ENCODE assay signal across 10 cellular contexts in the genomic region with DNA sequence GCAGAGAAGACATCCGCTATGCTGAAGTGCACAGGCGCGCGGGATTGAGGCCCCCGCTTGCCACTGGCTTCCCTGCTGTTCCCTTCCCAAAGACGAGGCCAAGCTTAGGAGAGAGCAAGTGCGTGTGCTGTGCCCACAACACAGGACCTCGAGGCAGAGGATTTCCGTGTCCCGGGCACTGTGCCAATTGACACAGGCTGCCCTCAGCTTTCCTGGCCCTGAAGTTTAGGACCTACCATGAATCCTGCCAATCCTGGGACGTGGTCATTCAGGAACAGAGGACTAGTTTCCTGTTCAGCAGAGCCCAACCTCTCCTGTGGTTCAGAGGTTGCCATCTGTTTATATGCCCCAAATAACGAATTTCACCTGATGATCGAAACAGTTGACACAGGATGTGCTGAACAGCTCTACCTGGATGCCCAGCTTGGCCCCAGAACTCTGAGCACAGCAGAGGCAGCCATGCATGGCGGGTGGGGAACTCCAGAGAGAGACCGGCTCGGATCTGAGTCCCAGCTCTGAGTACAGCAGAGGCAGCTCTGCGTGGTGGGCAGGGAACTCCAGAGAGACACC. TPM values are rescaled to one million over a fixed set of nuclear protein-coding genes. Genes with fewer than 3 reads are reported as not detected.
DNase-seq lines count a peak whose midpoint lies in the region; ATAC-seq and TF ChIP-seq lines count a peak whose summit lies in the region.
"Had no signal": no experiment of that assay in that cellular context is flagged by ENCODE, and none has a peak within 500 bp of the region (broad histone marks: within the 10 kb centered on the region; RNA-seq: fewer than 3 reads in every experiment).

No MANE protein-coding gene starts in this region.

- 79% methylated on average over 17 of the region's 17 CpGs for WGBS in prostate gland
- WGBS in upper lobe of left lung, 2 donors, result 65 to 87% methylated on average over 11 to 17 of the region's 17 CpGs
- WGBS in neuronal stem cell (ENCODE audit: extremely low coverage in 2 of 2, insufficient read length in 2 of 2, insufficient replicate concordance in 1 of 2), 2 donors, result no CpG with 5 or more reads among the region's 17 CpGs

- H3K79me1 ChIP-seq in neuronal stem cell (ENCODE audit: low read depth, low read length), result no peaks in the 10 kb centered on the region

- TF ChIP-seq POLR2A in prostate gland (IDR thresholded peaks at IDR 0.05), result no peak
- no peak for TF ChIP-seq POLR2A in upper lobe of left lung (IDR thresholded peaks at IDR 0.05)

- peak; percentile 69 for ATAC-seq in GM18511 (IDR thresholded peaks at IDR 0.05; ENCODE audit: unreplicated experiment)
- peak; percentile 70 for ATAC-seq in GM21825 (IDR thresholded peaks at IDR 0.05; ENCODE audit: unreplicated experiment)
- no peak for ATAC-seq in upper lobe of left lung (ENCODE audit: low FRiP score in 2 of 2)
- no peak for ATAC-seq in GM19328 (IDR thresholded peaks at IDR 0.05; ENCODE audit: unreplicated experiment)

- no peak overlapping the region for H2BK120ac ChIP-seq in neuronal stem cell (ENCODE audit: low read depth, low read length)

- H3K23ac ChIP-seq in neuronal stem cell (ENCODE audit: low read depth, low read length, poor library complexity), result no peak overlapping the region

- TF ChIP-seq CTCF in prostate gland (IDR thresholded peaks at IDR 0.05), result no peak
- TF ChIP-seq CTCF in upper lobe of left lung (IDR thresholded peaks at IDR 0.05), result no peak

- intact Hi-C loops in prostate gland (cut with DNase I), result no loop called here

- H3K9me3 ChIP-seq in prostate gland, result no peaks in the 10 kb centered on the region
- no peaks in the 10 kb centered on the region for H3K9me3 ChIP-seq in upper lobe of left lung
- no peaks in the 10 kb centered on the region for H3K9me3 ChIP-seq in neuronal stem cell (replicated peaks in 1 of 2; ENCODE audit: control insufficient read depth in 2 of 2, insufficient read depth in 1 of 2, low read depth in 1 of 2, low read length in 2 of 2)

- TF ChIP-seq EP300 in upper lobe of left lung (IDR thresholded peaks at IDR 0.05), result no peak

- no peak overlapping the region for H4K8ac ChIP-seq in neuronal stem cell (ENCODE audit: low read depth, low read length)

- H3K9ac ChIP-seq in neuronal stem cell (ENCODE audit: low read depth, low read length, poor library complexity), result no peak overlapping the region

- H2BK15ac ChIP-seq in neuronal stem cell (ENCODE audit: low read length), result no peak overlapping the region

- peak; percentile 16 for DNase-seq in NCI-H2029 treated with DMSO at 0.1 percent for 48 hours (lab: John Stamatoyannopoulos, UW)
- no peak for DNase-seq in prostate gland (ENCODE audit: low spot score)
- DNase-seq in upper lobe of left lung, result no peak
- no peak for DNase-seq in neuronal stem cell (ENCODE audit: low spot score)
- no peak for DNase-seq in pons (ENCODE audit: low spot score)
- DNase-seq: NCI-H146, T-helper 1 cell had no signal

- H3K4ac ChIP-seq in neuronal stem cell (ENCODE audit: low read length), result no peak overlapping the region

- H2AFZ ChIP-seq in neuronal stem cell (ENCODE audit: low read length), result no peak overlapping the region

- H3K18ac ChIP-seq in neuronal stem cell (ENCODE audit: low read length), result no peak overlapping the region

- H3K27me3 ChIP-seq in prostate gland (replicated peaks; ENCODE audit: insufficient read depth) (no peaks in the 10 kb centered on the region), upper lobe of left lung (no peaks in the 10 kb centered on the region), neuronal stem cell (ENCODE audit: control insufficient read depth in 3 of 3, insufficient read depth in 3 of 3, low read depth in 1 of 3, low read length in 3 of 3) (peaks cover 0 to 6% (median 0%) of the 10 kb centered on the region in 3 experiments)

- no peak overlapping the region for H2BK5ac ChIP-seq in neuronal stem cell (ENCODE audit: low read length)

- H3K36me3 ChIP-seq in prostate gland, result no peaks in the 10 kb centered on the region
- H3K36me3 ChIP-seq in upper lobe of left lung, result peaks cover 0 to 45% (median 20%) of the 10 kb centered on the region in 4 donors
- no peaks in the 10 kb centered on the region for H3K36me3 ChIP-seq in neuronal stem cell (replicated peaks in 1 of 2; ENCODE audit: control insufficient read depth in 2 of 2, insufficient read depth in 2 of 2, low read length in 2 of 2)

- no peak overlapping the region for H2AK5ac ChIP-seq in neuronal stem cell (ENCODE audit: low read depth, low read length)

- H3K4me1 ChIP-seq in prostate gland (replicated peaks) (peaks cover 28% of the 10 kb centered on the region), upper lobe of left lung (peaks cover 21 to 40% (median 29%) of the 10 kb centered on the region in 4 donors), neuronal stem cell (ENCODE audit: control insufficient read depth in 2 of 2, insufficient read depth in 1 of 2, low read depth in 1 of 2, low read length in 2 of 2) (peaks cover 0 to 3% of the 10 kb centered on the region in 2 donors)

- H3K27ac ChIP-seq in prostate gland (peak overlapping the region; percentile 22 to 95), upper lobe of left lung (peak overlapping the region in 1 of 4 donors; percentile 13), neuronal stem cell (replicated peaks; ENCODE audit: low read length) (no peak overlapping the region)

- H3K4me3 ChIP-seq in prostate gland, result no peak overlapping the region
- no peak overlapping the region for H3K4me3 ChIP-seq in upper lobe of left lung
- H3K4me3 ChIP-seq in neuronal stem cell (ENCODE audit: low read length in 2 of 2), result peak overlapping the region in 1 of 2 donors; percentile 17

- no peak overlapping the region for H3K4me2 ChIP-seq in neuronal stem cell (ENCODE audit: insufficient read depth, low read length, poor library complexity, severe bottlenecking)

- no peak overlapping the region for H4K91ac ChIP-seq in neuronal stem cell (ENCODE audit: low read depth, low read length, poor library complexity)

- H2BK12ac ChIP-seq in neuronal stem cell (ENCODE audit: low read length), result no peak overlapping the region

- H3K14ac ChIP-seq in neuronal stem cell (ENCODE audit: low read length), result no peak overlapping the region

RNA-seq across cellular contexts. Expression of gene SLC37A1, which starts 22.0 kb away (rescaled TPM):
- total RNA-seq in prostate gland (10 to 100 TPM; 44.2 to 49.6 TPM), upper lobe of left lung (10 to 100 TPM; 20.8 to 70.2 (median 36.8) TPM)
- polyA plus RNA-seq in neuronal stem cell (2013, experiment 1 of 2), result 9.1 TPM
- 8.5 TPM for polyA plus RNA-seq in neuronal stem cell (2013, experiment 2 of 2)

RNA-seq across cellular contexts. Expression of gene RSPH1, which starts 39.7 kb away (rescaled TPM):
- total RNA-seq in prostate gland, result 1 to 10 TPM; 1.6 to 2.6 TPM
- 10 to 100 TPM in 5 of 6 donors, under 1 TPM in 1; 0.46 to 68.4 (median 13.4) TPM for total RNA-seq in upper lobe of left lung
- polyA plus RNA-seq in neuronal stem cell (2013, experiment 1 of 2), result 0.82 TPM
- 0.89 TPM for polyA plus RNA-seq in neuronal stem cell (2013, experiment 2 of 2)

Comparison
In these comparisons a context has a peak if more than half of its experiments do, and no peak if none do; other contexts are left out.
1. ATAC-seq: peak in GM18511 (single experiment) and GM21825 (single experiment); none in upper lobe of left lung (0 of 2) and GM19328 (single experiment).